ENCODE assay signal across 15 cellular contexts in genomic region chr6:35613762-35614161, GRCh38.
A peak's percentile ranks its signal among the peaks of the same experiment; 100 is the strongest.
DNase-seq lines count a peak whose midpoint lies in the region; ATAC-seq and TF ChIP-seq lines count a peak whose summit lies in the region.
"Had no signal": no experiment of that assay in that cellular context is flagged by ENCODE, and none has a peak within 500 bp of the region (broad histone marks: within the 10 kb centered on the region; RNA-seq: fewer than 3 reads in every experiment).

No MANE protein-coding gene starts in this region.

- 41 to 54% (median 48%) methylated on average over 1 of the region's 1 CpG for WGBS in adrenal gland, 4 donors

- no peaks in the 10 kb centered on the region for H3K27me3 Mint-ChIP-seq in activated naive CD4-positive, alpha-beta T cell treated with anti-CD3 and anti-CD28 coated beads, Interleukin-2, amount 10 ng/mL, durations not matched to agents 7 days and 5 days
- no peaks in the 10 kb centered on the region for H3K27me3 Mint-ChIP-seq in T-cell
- H3K27me3 Mint-ChIP-seq in stimulated activated naive CD8-positive, alpha-beta T cell treated with anti-CD3 and anti-CD28 coated beads, Interleukin-15, amount 100 ng/mL, for 72 hours = no peaks in the 10 kb centered on the region

- peak overlapping the region; percentile 81 for H3K27ac Mint-ChIP-seq in activated naive CD4-positive, alpha-beta T cell treated with anti-CD3 and anti-CD28 coated beads, Interleukin-2, amount 50 U/mL, for 72 hours
- no peak overlapping the region for H3K27ac Mint-ChIP-seq in activated naive CD4-positive, alpha-beta T cell treated with anti-CD3 and anti-CD28 coated beads, Interleukin-2, amount 10 ng/mL, durations not matched to agents 7 days and 5 days
- H3K27ac Mint-ChIP-seq in T-cell = peak overlapping the region; percentile 70 to 84
- peak overlapping the region; percentile 62 to 72 for H3K27ac Mint-ChIP-seq in stimulated activated naive CD8-positive, alpha-beta T cell treated with anti-CD3 and anti-CD28 coated beads, Interleukin-15, amount 100 ng/mL, for 72 hours

- H3K4me1 ChIP-seq in adrenal gland (replicated peaks in 1 of 2) = peaks cover 23 to 53% of the 10 kb centered on the region in 2 donors
- H3K4me1 ChIP-seq: BE2C had no signal

- POLR2A ChIA-PET in T-cell (lab: Charles Lee) = interaction anchor here (0.6 to 1.0 kb wide), 2 partner anchors 21 to 28 kb away, joined by 3 read pairs; no protein-coding TSS in a partner anchor

- TF ChIP-seq POLR2A in adrenal gland (IDR thresholded peaks at IDR 0.05) = no peak

- peak overlapping the region in 3 of 5 donors; percentile 4 to 42 (median 10) for H3K27ac ChIP-seq in adrenal gland

- no peaks in the 10 kb centered on the region for H3K27me3 ChIP-seq in adrenal gland
- H3K27me3 ChIP-seq: BE2C had no signal

- no peaks in the 10 kb centered on the region for H3K9me3 ChIP-seq in adrenal gland (replicated peaks in 1 of 3)
- H3K9me3 ChIP-seq: BE2C had no signal

- no peak overlapping the region for H3K4me3 Mint-ChIP-seq in activated naive CD4-positive, alpha-beta T cell treated with anti-CD3 and anti-CD28 coated beads, Interleukin-2, amount 10 ng/mL, durations not matched to agents 7 days and 5 days
- no peak overlapping the region for H3K4me3 Mint-ChIP-seq in T-cell
- peak overlapping the region in 1 of 2 donors; percentile 5 for H3K4me3 Mint-ChIP-seq in stimulated activated naive CD8-positive, alpha-beta T cell treated with anti-CD3 and anti-CD28 coated beads, Interleukin-15, amount 100 ng/mL, for 72 hours

- DNase-seq in activated naive CD4-positive, alpha-beta T cell treated with anti-CD3 and anti-CD28 coated beads, Interleukin-2, amount 50 U/mL, for 72 hours (ENCODE audit: low spot score in 2 of 2) = no peak
- DNase-seq in activated naive CD4-positive, alpha-beta T cell treated with anti-CD3 and anti-CD28 coated beads, Interleukin-2, amount 10 ng/mL, durations not matched to agents 7 days and 5 days = no peak
- no peak for DNase-seq in T-cell
- peak in 1 of 7 donors; percentile 25 for DNase-seq in adrenal gland
- DNase-seq in stimulated activated naive CD8-positive, alpha-beta T cell treated with anti-CD3 and anti-CD28 coated beads, Interleukin-15, amount 100 ng/mL, for 72 hours = no peak
- no peak for DNase-seq in globus pallidus (ENCODE audit: low spot score)
- no peak for DNase-seq in NCI-H2171 treated with DMSO at 0.1 percent for 48 hours (lab: John Stamatoyannopoulos, UW)
- DNase-seq: BE2C, HCEC 1CT, Kasumi-1, NCI-H1417, NCI-H2029 treated with DMSO at 0.1 percent for 48 hours, NCI-H510A treated with DMSO at 0.1 percent for 48 hours, SHP77 treated with DMSO at 0.1 percent for 48 hours had no signal

- intact Hi-C loops in adrenal gland (cut with DNase I) = no loop called here

- peaks cover 0 to 75% of the 10 kb centered on the region in 2 donors for H3K36me3 ChIP-seq in adrenal gland (replicated peaks in 1 of 2)

- TF ChIP-seq CTCF in adrenal gland (IDR thresholded peaks at IDR 0.05) = no peak

- no peak overlapping the region for H3K4me3 ChIP-seq in adrenal gland

- peaks cover 37% of the 10 kb centered on the region for H3K4me1 Mint-ChIP-seq in activated naive CD4-positive, alpha-beta T cell treated with anti-CD3 and anti-CD28 coated beads, Interleukin-2, amount 10 ng/mL, durations not matched to agents 7 days and 5 days
- H3K4me1 Mint-ChIP-seq in T-cell = peaks cover 76 to 77% (median 76%) of the 10 kb centered on the region in 3 donors
- H3K4me1 Mint-ChIP-seq in stimulated activated naive CD8-positive, alpha-beta T cell treated with anti-CD3 and anti-CD28 coated beads, Interleukin-15, amount 100 ng/mL, for 72 hours = peaks cover 66% of the 10 kb centered on the region

- peaks cover 0 to 19% of the 10 kb centered on the region in 2 donors for H3K9me3 Mint-ChIP-seq in activated naive CD4-positive, alpha-beta T cell treated with anti-CD3 and anti-CD28 coated beads, Interleukin-2, amount 50 U/mL, for 72 hours
- H3K9me3 Mint-ChIP-seq in activated naive CD4-positive, alpha-beta T cell treated with anti-CD3 and anti-CD28 coated beads, Interleukin-2, amount 10 ng/mL, durations not matched to agents 7 days and 5 days = peaks cover 3% of the 10 kb centered on the region
- H3K9me3 Mint-ChIP-seq in T-cell = no peaks in the 10 kb centered on the region
- H3K9me3 Mint-ChIP-seq in stimulated activated naive CD8-positive, alpha-beta T cell treated with anti-CD3 and anti-CD28 coated beads, Interleukin-15, amount 100 ng/mL, for 72 hours = peaks cover 7 to 12% of the 10 kb centered on the region in 2 donors

- peaks cover 40 to 72% of the 10 kb centered on the region in 2 donors for H3K36me3 Mint-ChIP-seq in activated naive CD4-positive, alpha-beta T cell treated with anti-CD3 and anti-CD28 coated beads, Interleukin-2, amount 50 U/mL, for 72 hours
- peaks cover 71% of the 10 kb centered on the region for H3K36me3 Mint-ChIP-seq in activated naive CD4-positive, alpha-beta T cell treated with anti-CD3 and anti-CD28 coated beads, Interleukin-2, amount 10 ng/mL, durations not matched to agents 7 days and 5 days
- peaks cover 70% of the 10 kb centered on the region for H3K36me3 Mint-ChIP-seq in T-cell

- ATAC-seq in activated naive CD4-positive, alpha-beta T cell treated with anti-CD3 and anti-CD28 coated beads, Interleukin-2, amount 50 U/mL, for 72 hours = peak; percentile 21 to 61
- ATAC-seq in T-cell (replicated peaks in 1 of 4) = no peak
- no peak for ATAC-seq in stimulated activated naive CD8-positive, alpha-beta T cell treated with anti-CD3 and anti-CD28 coated beads, Interleukin-15, amount 100 ng/mL, for 72 hours
- no peak for ATAC-seq in GM19455 (IDR thresholded peaks at IDR 0.05; ENCODE audit: unreplicated experiment)

- CTCF ChIA-PET in activated naive CD4-positive, alpha-beta T cell treated with anti-CD3 and anti-CD28 coated beads, Interleukin-2, amount 10 ng/mL, durations not matched to agents 7 days and 5 days (lab: Charles Lee) = interaction anchor here (0.5 to 1.0 kb wide), 2 partner anchors 123 to 285 kb away, joined by 3 read pairs; partner anchors contain the start of gene ARMC12
- CTCF ChIA-PET in T-cell (lab: Charles Lee) = no interaction called here

Comparison
In these comparisons a context has a peak if more than half of its experiments do, and no peak if none do; other contexts are left out.
1. ATAC-seq: peak in activated naive CD4-positive, alpha-beta T cell treated with anti-CD3 and anti-CD28 coated beads, Interleukin-2, amount 50 U/mL, for 72 hours (2 of 2); none in T-cell (0 of 4), stimulated activated naive CD8-positive, alpha-beta T cell treated with anti-CD3 and anti-CD28 coated beads, Interleukin-15, amount 100 ng/mL, for 72 hours (single experiment) and GM19455 (single experiment).